Comparison of ENCODE assay signal across 18 cellular contexts in the genomic region with DNA sequence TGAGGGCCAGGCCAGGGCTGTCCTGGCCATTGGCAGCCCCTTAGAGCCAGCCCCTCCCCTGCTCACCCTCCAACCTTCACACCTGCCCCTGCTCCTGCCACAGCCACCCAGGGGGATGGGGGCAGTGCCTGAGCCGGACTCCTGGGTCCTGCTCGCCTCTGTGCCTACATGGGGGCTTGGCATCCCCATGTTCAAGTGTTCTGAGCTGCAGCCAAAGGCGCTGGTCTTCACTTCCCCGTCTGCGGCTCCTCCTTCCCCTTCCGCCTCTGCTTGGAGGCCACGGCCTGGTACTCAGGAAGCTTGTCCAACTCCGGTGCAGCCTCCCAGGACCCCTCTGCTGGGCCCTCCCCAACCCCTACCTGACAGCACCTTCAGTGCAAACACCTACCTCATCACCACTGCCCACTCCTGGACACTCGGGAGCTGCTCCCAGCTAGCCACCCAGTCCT. TPM values are rescaled to one million over a fixed set of nuclear protein-coding genes. Genes with fewer than 3 reads are reported as not detected.
DNase-seq lines count a peak whose midpoint lies in the region; ATAC-seq, FAIRE-seq and TF ChIP-seq lines count a peak whose summit lies in the region.
"Had no signal": no experiment of that assay in that cellular context is flagged by ENCODE, and none has a peak within 500 bp of the region (broad histone marks: within the 10 kb centered on the region; RNA-seq: fewer than 3 reads in every experiment).

No MANE protein-coding gene starts in this region.

- H3K27me3 Mint-ChIP-seq in natural killer cell (ENCODE audit: low read depth in 2 of 2) (no peaks in the 10 kb centered on the region), memory B cell (peaks cover 1% of the 10 kb centered on the region)
- no peaks in the 10 kb centered on the region for H3K27me3 Mint-ChIP-seq in natural killer cell treated with Interleukin-12 subunit alpha and Interleukin-12 subunit beta and Interleukin-15 and Interleukin-18, amount 100 ng/mL, for 72 hours
- H3K27me3 Mint-ChIP-seq: activated CD4-positive, alpha-beta T cell treated with anti-CD3 and anti-CD28 coated beads, Interleukin-2, amount 10 ng/mL, durations not matched to agents 24 days and 14 days; naive thymus-derived CD4-positive, alpha-beta T cell had no signal

- intact Hi-C loops in natural killer cell (cut with micrococcal nuclease): loop anchor here (10.0 kb wide), 1 partner anchor 51 kb away; no protein-coding TSS in a partner anchor

- no peak for FAIRE-seq in HTR-8/SVneo (lab: Jason Lieb, UNC)
- FAIRE-seq: bronchial epithelial cell had no signal

- no peaks in the 10 kb centered on the region for H3K9me3 Mint-ChIP-seq in natural killer cell
- H3K9me3 Mint-ChIP-seq in natural killer cell treated with Interleukin-12 subunit alpha and Interleukin-12 subunit beta and Interleukin-15 and Interleukin-18, amount 100 ng/mL, for 72 hours: no peaks in the 10 kb centered on the region
- H3K9me3 Mint-ChIP-seq in memory B cell: no peaks in the 10 kb centered on the region
- H3K9me3 Mint-ChIP-seq: activated CD4-positive, alpha-beta T cell treated with anti-CD3 and anti-CD28 coated beads, Interleukin-2, amount 10 ng/mL, durations not matched to agents 24 days and 14 days; CD8-positive, alpha-beta T cell; naive thymus-derived CD4-positive, alpha-beta T cell had no signal

- in situ Hi-C loops in GM13977 (cut with MboI; ENCODE audit: low pct_unique_long_range_greater_than_20kb, low sequenced_read_pairs, unreplicated experiment): no loop called here

- TF ChIP-seq CTCF in natural killer cell (IDR thresholded peaks at IDR 0.05) (no peak), GM13977 (IDR thresholded peaks at IDR 0.05; ENCODE audit: extremely low read depth, insufficient read depth, missing control alignments) (no peak)

- H3K4me1 Mint-ChIP-seq in natural killer cell (peaks cover 0 to 5% of the 10 kb centered on the region in 2 donors), memory B cell (peaks cover 6% of the 10 kb centered on the region)
- no peaks in the 10 kb centered on the region for H3K4me1 Mint-ChIP-seq in natural killer cell treated with Interleukin-12 subunit alpha and Interleukin-12 subunit beta and Interleukin-15 and Interleukin-18, amount 100 ng/mL, for 72 hours (ENCODE audit: low read depth in 2 of 2)

- peak; percentile 31; the same call in 1 of the 2 replicates for TF ChIP-seq POLR2A in Raji (IDR thresholded peaks at IDR 0.05; ENCODE audit: insufficient read depth, low read depth, low read length)

- peak overlapping the region; percentile 42 for H3K4me3 Mint-ChIP-seq in natural killer cell
- H3K4me3 Mint-ChIP-seq in natural killer cell treated with Interleukin-12 subunit alpha and Interleukin-12 subunit beta and Interleukin-15 and Interleukin-18, amount 100 ng/mL, for 72 hours: no peak overlapping the region
- H3K4me3 Mint-ChIP-seq in memory B cell: peak overlapping the region; percentile 21
- H3K4me3 Mint-ChIP-seq: CD8-positive, alpha-beta T cell had no signal

- H3K36me3 Mint-ChIP-seq in natural killer cell: no peaks in the 10 kb centered on the region
- no peaks in the 10 kb centered on the region for H3K36me3 Mint-ChIP-seq in natural killer cell treated with Interleukin-12 subunit alpha and Interleukin-12 subunit beta and Interleukin-15 and Interleukin-18, amount 100 ng/mL, for 72 hours
- H3K36me3 Mint-ChIP-seq in memory B cell: peaks cover 1% of the 10 kb centered on the region
- H3K36me3 Mint-ChIP-seq: naive thymus-derived CD4-positive, alpha-beta T cell had no signal

- DNase-seq in natural killer cell (no peak), memory B cell (ENCODE audit: low spot score in 2 of 2) (no peak), GM13977 (ENCODE audit: low spot score) (no peak), SW 1271 (lab: John Stamatoyannopoulos, UW) (no peak), HTR-8/SVneo (ENCODE audit: insufficient read length, low spot score) (no peak)
- no peak for DNase-seq in natural killer cell treated with Interleukin-12 subunit alpha and Interleukin-12 subunit beta and Interleukin-15 and Interleukin-18, amount 100 ng/mL, for 72 hours (ENCODE audit: low spot score)
- DNase-seq in stimulated activated CD4-positive, alpha-beta T cell treated with anti-CD3 and anti-CD28 coated beads, Interleukin-1b, Interleukin-23, amount 100 ng/mL, for 48 hours: no peak
- DNase-seq: activated CD4-positive, alpha-beta T cell treated with anti-CD3 and anti-CD28 coated beads, Interleukin-2, amount 10 ng/mL, durations not matched to agents 24 days and 14 days; activated effector memory CD4-positive, alpha-beta T cell treated with anti-CD3 and anti-CD28 coated beads, Interleukin-2, amount 50 U/mL, for 16 hours; CD8-positive, alpha-beta T cell; KBM-7; naive thymus-derived CD4-positive, alpha-beta T cell; NCI-H1105; NCI-H526; PC-3; stimulated activated CD4-positive, alpha-beta T cell treated with anti-CD3 and anti-CD28 coated beads, Interleukin-2, amount 100 ng/mL, for 48 hours had no signal

- H3K27ac Mint-ChIP-seq in natural killer cell (no peak overlapping the region), memory B cell (no peak overlapping the region)
- H3K27ac Mint-ChIP-seq in natural killer cell treated with Interleukin-12 subunit alpha and Interleukin-12 subunit beta and Interleukin-15 and Interleukin-18, amount 100 ng/mL, for 72 hours: no peak overlapping the region
- H3K27ac Mint-ChIP-seq: activated CD4-positive, alpha-beta T cell treated with anti-CD3 and anti-CD28 coated beads, Interleukin-2, amount 10 ng/mL, durations not matched to agents 24 days and 14 days; CD8-positive, alpha-beta T cell had no signal

- no peak for ATAC-seq in natural killer cell
- ATAC-seq in natural killer cell treated with Interleukin-12 subunit alpha and Interleukin-12 subunit beta and Interleukin-15 and Interleukin-18, amount 100 ng/mL, for 72 hours: no peak
- ATAC-seq in memory B cell (ENCODE audit: low read depth): no peak
- ATAC-seq: CD8-positive, alpha-beta T cell; naive thymus-derived CD4-positive, alpha-beta T cell; PC-3 had no signal

RNA-seq across cellular contexts. Expression of a gene that starts 2.3 kb away (rescaled TPM):
- 10 to 100 TPM; 24.6 to 34.8 (median 28.9) TPM for total RNA-seq in natural killer cell
- 10 to 100 TPM; 30.0 to 41.2 TPM for total RNA-seq in natural killer cell treated with Interleukin-12 subunit alpha and Interleukin-12 subunit beta and Interleukin-15 and Interleukin-18, amount 100 ng/mL, for 72 hours

RNA-seq across cellular contexts. Expression of a gene that starts 7.7 kb away (rescaled TPM):
- 1 to 10 TPM; 1.6 to 4.2 (median 4.0) TPM for total RNA-seq in natural killer cell
- total RNA-seq in natural killer cell treated with Interleukin-12 subunit alpha and Interleukin-12 subunit beta and Interleukin-15 and Interleukin-18, amount 100 ng/mL, for 72 hours: 1 to 10 TPM; 2.8 to 9.4 TPM

RNA-seq across cellular contexts. Expression of a gene that starts 34.2 kb away (rescaled TPM):
- 10 to 100 TPM in 1 of 3 donors, 1 to 10 TPM in 2; 9.0 to 11.3 (median 9.4) TPM for total RNA-seq in natural killer cell
- total RNA-seq in natural killer cell treated with Interleukin-12 subunit alpha and Interleukin-12 subunit beta and Interleukin-15 and Interleukin-18, amount 100 ng/mL, for 72 hours: 10 to 100 TPM; 11.3 to 48.5 TPM

RNA-seq across cellular contexts. Expression of a gene that starts 38.5 kb away (rescaled TPM):
- 1 to 10 TPM; 2.6 to 4.2 (median 3.4) TPM for total RNA-seq in natural killer cell
- total RNA-seq in natural killer cell treated with Interleukin-12 subunit alpha and Interleukin-12 subunit beta and Interleukin-15 and Interleukin-18, amount 100 ng/mL, for 72 hours: 1 to 10 TPM; 1.7 to 2.3 TPM

RNA-seq across cellular contexts. Expression of a gene that starts 44.6 kb away (rescaled TPM):
- total RNA-seq in natural killer cell: 10 to 100 TPM; 38.7 to 62.3 (median 41.6) TPM
- 10 to 100 TPM; 24.1 to 86.6 TPM for total RNA-seq in natural killer cell treated with Interleukin-12 subunit alpha and Interleukin-12 subunit beta and Interleukin-15 and Interleukin-18, amount 100 ng/mL, for 72 hours
